Comparison of ENCODE assay signal across 1 cellular context in genomic region chr3:53261712-53262111, GRCh38.
TF ChIP-seq lines count a peak whose summit lies in the region.

No MANE protein-coding gene starts in this region.

TF ChIP-seq in IMR-90, 13 proteins besides CTCF, POLR2A, EP300 and RAD21 (continued from another document):
- TF ChIP-seq RFX5 (IDR thresholded peaks at IDR 0.05; ENCODE audit: low read depth, low read length): no peak
- TF ChIP-seq FOS (IDR thresholded peaks at IDR 0.05; ENCODE audit: low read depth, low read length): no peak
- TF ChIP-seq BHLHE40 (IDR thresholded peaks at IDR 0.05; ENCODE audit: low read depth, low read length): no peak
- TF ChIP-seq NFE2L2 (IDR thresholded peaks at IDR 0.05; ENCODE audit: low read depth, low read length): no peak
- TF ChIP-seq, protein P1, sequence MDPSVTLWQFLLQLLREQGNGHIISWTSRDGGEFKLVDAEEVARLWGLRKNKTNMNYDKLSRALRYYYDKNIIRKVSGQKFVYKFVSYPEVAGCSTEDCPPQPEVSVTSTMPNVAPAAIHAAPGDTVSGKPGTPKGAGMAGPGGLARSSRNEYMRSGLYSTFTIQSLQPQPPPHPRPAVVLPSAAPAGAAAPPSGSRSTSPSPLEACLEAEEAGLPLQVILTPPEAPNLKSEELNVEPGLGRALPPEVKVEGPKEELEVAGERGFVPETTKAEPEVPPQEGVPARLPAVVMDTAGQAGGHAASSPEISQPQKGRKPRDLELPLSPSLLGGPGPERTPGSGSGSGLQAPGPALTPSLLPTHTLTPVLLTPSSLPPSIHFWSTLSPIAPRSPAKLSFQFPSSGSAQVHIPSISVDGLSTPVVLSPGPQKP (IDR thresholded peaks at IDR 0.05; ENCODE audit: borderline replicate concordance, low read depth, low read length): no peak
- no peak for TF ChIP-seq RCOR1 (IDR thresholded peaks at IDR 0.05; ENCODE audit: insufficient replicate concordance, low read length)
